Comparison of ENCODE assay signal across 7 cellular contexts in genomic region chr9:127734747-127735529, GRCh38. TPM values are rescaled to one million over a fixed set of nuclear protein-coding genes. Genes with fewer than 3 reads are reported as not detected.
A peak's percentile ranks its signal among the peaks of the same experiment; 100 is the strongest.
DNase-seq lines count a peak whose midpoint lies in the region; ATAC-seq and TF ChIP-seq lines count a peak whose summit lies in the region.

Gene TOR2A (minus strand): TSS chr9:127735294. CDS start chr9:127735270, 24 bp downstream.

- H3K4me2 ChIP-seq in hepatocyte: peak within 1 kb of the TSS; percentile 80

- H3K27me3 ChIP-seq in hepatocyte: no peaks in the 10 kb centered on the region

- H4K20me1 ChIP-seq in hepatocyte (ENCODE audit: insufficient read depth, poor library complexity, severe bottlenecking): no peaks in the 10 kb centered on the region

- peak within 1 kb of the TSS; percentile 65 for H2AFZ ChIP-seq in hepatocyte

- ATAC-seq in GM18508 (IDR thresholded peaks at IDR 0.05; ENCODE audit: insufficient read depth, unreplicated experiment): peak; percentile 56
- ATAC-seq in HG03025 (IDR thresholded peaks at IDR 0.05; ENCODE audit: low FRiP score, unreplicated experiment): peak; percentile 64

- TF ChIP-seq CTCF in astrocyte of the cerebellum (IDR thresholded peaks at IDR 0.05; ENCODE audit: low read depth, low read length, missing control alignments) (peak; percentile 90), hepatocyte (IDR thresholded peaks at IDR 0.05; ENCODE audit: poor library complexity) (peak; percentile 99), retinal pigment epithelial cell (conservative IDR thresholded peaks at IDR 0.05; ENCODE audit: low read depth, low read length) (peak; percentile 91)

- H3K79me2 ChIP-seq in hepatocyte: peaks cover 5% of the 10 kb centered on the region

- WGBS in hepatocyte (ENCODE audit: low lambda C conversion rate, missing lambda C conversion rate): 2% methylated on average over 39 of the region's 76 CpGs

- in situ Hi-C loops in astrocyte of the cerebellum (cut with HindIII; ENCODE audit: low sequenced_read_pairs): no loop called here

- peaks cover 4% of the 10 kb centered on the region for H3K4me1 ChIP-seq in hepatocyte (ENCODE audit: insufficient read depth)

- no peaks in the 10 kb centered on the region for H3K36me3 ChIP-seq in hepatocyte (replicated peaks; ENCODE audit: insufficient read depth, low read depth)

- no peaks in the 10 kb centered on the region for H3K9me2 ChIP-seq in hepatocyte (replicated peaks; ENCODE audit: insufficient read depth)

- H3K27ac ChIP-seq in hepatocyte: peak within 1 kb of the TSS; percentile 91

- DNase-seq in NCI-H2029 treated with DMSO at 0.1 percent for 48 hours (lab: John Stamatoyannopoulos, UW) (peak; percentile 90), T-helper 9 cell (peak; percentile 99), astrocyte of the cerebellum (ENCODE audit: low read depth) (peak; percentile 91), hepatocyte (ENCODE audit: low spot score) (peak; percentile 99), retinal pigment epithelial cell (ENCODE audit: low read depth) (peak; percentile 86)

- H3K9me3 ChIP-seq in hepatocyte (ENCODE audit: low read depth): no peaks in the 10 kb centered on the region

- H3K4me3 ChIP-seq in astrocyte of the cerebellum (ENCODE audit: low read depth, low read length) (peak within 1 kb of the TSS; percentile 64), hepatocyte (peak within 1 kb of the TSS; percentile 56), retinal pigment epithelial cell (ENCODE audit: low read length) (peak within 1 kb of the TSS; percentile 70)

RNA-seq across cellular contexts. Expression of gene TOR2A, which starts in this region (rescaled TPM):
- 16.8 and 17.1 TPM in 2 replicates for total RNA-seq in hepatocyte
- 21.3 and 28.8 TPM in 2 replicates for polyA plus RNA-seq in hepatocyte

Comparison
In these comparisons a context has a peak if more than half of its experiments do, and no peak if none do; other contexts are left out.
1. Peak in every context shown above with its lines: DNase-seq, ATAC-seq, H3K4me3 ChIP-seq and H3K27ac ChIP-seq.